Comparison of ENCODE assay signal across 16 cellular contexts in the genomic region with DNA sequence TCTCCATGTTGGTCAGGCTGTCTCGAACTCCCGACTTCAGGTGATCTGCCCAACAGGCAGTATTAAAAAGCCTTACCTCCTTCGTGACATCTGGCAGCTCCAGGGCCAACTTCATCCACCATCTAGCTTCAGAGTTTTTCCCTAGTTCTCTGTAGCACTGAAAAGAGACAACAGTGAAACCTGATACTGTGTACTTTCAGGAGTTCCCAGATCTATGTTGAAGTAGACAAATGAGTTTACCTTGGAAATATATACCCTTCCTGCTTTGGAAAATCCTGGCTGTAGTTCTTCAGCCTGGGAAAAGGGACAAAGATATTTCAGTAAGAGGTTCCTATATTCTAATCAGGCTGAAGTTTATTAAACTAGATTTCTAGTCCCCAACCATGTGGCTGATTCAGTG. TPM values are rescaled to one million over a fixed set of nuclear protein-coding genes. Genes with fewer than 3 reads are reported as not detected.
"Had no signal": no experiment of that assay in that cellular context is flagged by ENCODE, and none has a peak within 500 bp of the region (broad histone marks: within the 10 kb centered on the region; RNA-seq: fewer than 3 reads in every experiment).

No MANE protein-coding gene starts in this region.

- H3K4me3 Mint-ChIP-seq: brain; central memory CD8-positive, alpha-beta T cell; neural crest cell; stimulated activated naive CD8-positive, alpha-beta T cell treated with anti-CD3 and anti-CD28 coated beads, Interleukin-15, amount 100 ng/mL, for 72 hours had no signal

- H3K9me3 Mint-ChIP-seq: activated naive CD4-positive, alpha-beta T cell treated with anti-CD3 and anti-CD28 coated beads, Interleukin-2, amount 50 U/mL, for 72 hours; brain; central memory CD8-positive, alpha-beta T cell; neural crest cell; stimulated activated naive CD8-positive, alpha-beta T cell treated with anti-CD3 and anti-CD28 coated beads, Interleukin-15, amount 100 ng/mL, for 72 hours had no signal

- H3K27me3 ChIP-seq: hepatocyte had no signal

- H3K4me3 ChIP-seq: hepatocyte, thoracic aorta had no signal

- H3K36me3 Mint-ChIP-seq: activated naive CD4-positive, alpha-beta T cell treated with anti-CD3 and anti-CD28 coated beads, Interleukin-2, amount 50 U/mL, for 72 hours had no signal

- DNase-seq: activated CD4-positive, alpha-beta T cell treated with anti-CD3 and anti-CD28 coated beads, Interleukin-2, amount 50 U/mL, for 1 hour; activated T-cell treated with anti-CD3 and anti-CD28 coated beads for 4 hours; amniotic stem cell; effector memory CD4-positive, alpha-beta T cell; stimulated activated CD4-positive, alpha-beta T cell treated with anti-CD3 and anti-CD28 coated beads, Interleukin-15, amount 100 ng/mL, for 24 hours; stimulated activated CD4-positive, alpha-beta T cell treated with anti-CD3 and anti-CD28 coated beads, Interleukin-4, amount 100 ng/mL, for 24 hours; stimulated activated naive CD8-positive, alpha-beta T cell treated with anti-CD3 and anti-CD28 coated beads, Interleukin-15, amount 100 ng/mL, for 72 hours had no signal

- H3K4me1 Mint-ChIP-seq: brain; central memory CD8-positive, alpha-beta T cell; neural crest cell; stimulated activated naive CD8-positive, alpha-beta T cell treated with anti-CD3 and anti-CD28 coated beads, Interleukin-15, amount 100 ng/mL, for 72 hours had no signal

- ATAC-seq: activated naive CD4-positive, alpha-beta T cell treated with anti-CD3 and anti-CD28 coated beads, Interleukin-2, amount 50 U/mL, for 72 hours; stimulated activated naive CD8-positive, alpha-beta T cell treated with anti-CD3 and anti-CD28 coated beads, Interleukin-15, amount 100 ng/mL, for 72 hours had no signal

- H3K9me3 ChIP-seq: thoracic aorta had no signal

- H3K27ac ChIP-seq: epithelial cell of prostate, hepatocyte, thoracic aorta had no signal

- H3K27me3 Mint-ChIP-seq: brain; central memory CD8-positive, alpha-beta T cell; stimulated activated naive CD8-positive, alpha-beta T cell treated with anti-CD3 and anti-CD28 coated beads, Interleukin-15, amount 100 ng/mL, for 72 hours had no signal

- H2AFZ ChIP-seq: hepatocyte had no signal

- H3K27ac Mint-ChIP-seq: brain had no signal

- H3K4me2 ChIP-seq: hepatocyte had no signal

RNA-seq across cellular contexts. Expression of a gene that starts 32.7 kb away (rescaled TPM):
- total RNA-seq: osteocyte, skeletal muscle tissue had no signal
